ENCODE assay signal across 8 cellular contexts in the genomic region with DNA sequence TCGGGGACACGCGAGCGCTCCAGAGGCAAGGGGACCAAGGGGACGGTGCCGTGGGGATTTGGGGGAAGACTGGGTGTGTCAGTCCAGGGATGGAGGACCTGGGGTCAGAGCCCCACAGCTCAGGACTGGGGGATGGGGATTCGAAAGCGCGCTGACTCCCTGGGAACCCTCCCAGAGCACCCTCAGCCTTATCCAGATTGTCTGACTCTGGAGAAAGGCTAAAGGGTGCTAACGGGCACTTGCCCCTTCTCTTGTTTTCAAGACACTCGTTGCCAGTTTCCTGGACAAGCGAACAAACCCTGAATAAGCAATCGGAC. TPM values are rescaled to one million over a fixed set of nuclear protein-coding genes. Genes with fewer than 3 reads are reported as not detected.
DNase-seq lines count a peak whose midpoint lies in the region; ATAC-seq and TF ChIP-seq lines count a peak whose summit lies in the region.

No MANE protein-coding gene starts in this region.

- DNase-seq in NCI-H146 (lab: John Stamatoyannopoulos, UW) (peak; percentile 20), NCI-H146 treated with DMSO at 0.1 percent for 48 hours (lab: John Stamatoyannopoulos, UW; ENCODE audit: unreplicated experiment) (no peak), mucosa of gallbladder (ENCODE audit: low spot score) (no peak), cerebellar nuclear complex (lab: John Stamatoyannopoulos, UW) (no peak)
- no peak for DNase-seq in activated CD8-positive, alpha-beta T cell treated with anti-CD3 and anti-CD28 coated beads for 36 hours

- H3K36me3 Mint-ChIP-seq in activated CD8-positive, alpha-beta T cell treated with anti-CD3 and anti-CD28 coated beads for 36 hours (ENCODE audit: low read depth), result peaks cover 6% of the 10 kb centered on the region

- peak overlapping the region; percentile 98 for H3K27ac Mint-ChIP-seq in activated CD8-positive, alpha-beta T cell treated with anti-CD3 and anti-CD28 coated beads for 36 hours

- H3K4me3 ChIP-seq in iPS-15b (ENCODE audit: low read depth, low read length), result peak overlapping the region; percentile 76
- peak overlapping the region; percentile 70 to 82 (median 76) for H3K4me3 ChIP-seq in subcutaneous abdominal adipose tissue (ENCODE audit: low read depth in 1 of 5, low read length in 5 of 5)

- POLR2A ChIA-PET in activated CD8-positive, alpha-beta T cell treated with anti-CD3 and anti-CD28 coated beads for 36 hours (lab: Charles Lee), result interaction anchor here (0.7 to 4.0 kb wide), 11 partner anchors 8 to 149 kb away, joined by 3 to 39 read pairs (median 4); no protein-coding TSS in a partner anchor

- peaks cover 10% of the 10 kb centered on the region for H3K4me1 ChIP-seq in iPS-15b (ENCODE audit: control insufficient read depth, insufficient read depth, low read length)
- peaks cover 0 to 21% (median 14%) of the 10 kb centered on the region in 5 donors for H3K4me1 ChIP-seq in subcutaneous abdominal adipose tissue (ENCODE audit: control insufficient read depth in 5 of 5, insufficient read depth in 5 of 5, low read length in 5 of 5)

- H3K4me3 Mint-ChIP-seq in activated CD8-positive, alpha-beta T cell treated with anti-CD3 and anti-CD28 coated beads for 36 hours, result peak overlapping the region; percentile 99

- H3K9me3 ChIP-seq in iPS-15b (ENCODE audit: control insufficient read depth, insufficient read depth, low read length) (no peaks in the 10 kb centered on the region), subcutaneous abdominal adipose tissue (ENCODE audit: control insufficient read depth in 5 of 5, low read length in 5 of 5) (peaks cover 0 to 8% (median 0%) of the 10 kb centered on the region in 5 donors)

- H3K4me1 Mint-ChIP-seq in activated CD8-positive, alpha-beta T cell treated with anti-CD3 and anti-CD28 coated beads for 36 hours (ENCODE audit: low read depth), result peaks cover 26% of the 10 kb centered on the region

- no peak for TF ChIP-seq CTCF in activated CD8-positive, alpha-beta T cell treated with anti-CD3 and anti-CD28 coated beads for 36 hours (IDR thresholded peaks at IDR 0.05)

- intact Hi-C loops in activated CD8-positive, alpha-beta T cell treated with anti-CD3 and anti-CD28 coated beads for 36 hours (cut with micrococcal nuclease), result loop anchor here (5.0 kb wide), 1 partner anchor 41 kb away; no protein-coding TSS in a partner anchor

- peak; percentile 5 for ATAC-seq in HG03025 (IDR thresholded peaks at IDR 0.05; ENCODE audit: low FRiP score, unreplicated experiment)
- peak; percentile 3 for ATAC-seq in activated CD8-positive, alpha-beta T cell treated with anti-CD3 and anti-CD28 coated beads for 36 hours

- H3K9me3 Mint-ChIP-seq in activated CD8-positive, alpha-beta T cell treated with anti-CD3 and anti-CD28 coated beads for 36 hours, result no peaks in the 10 kb centered on the region

- H3K36me3 ChIP-seq in iPS-15b (ENCODE audit: control insufficient read depth, insufficient read depth, low read length) (no peaks in the 10 kb centered on the region), subcutaneous abdominal adipose tissue (ENCODE audit: control insufficient read depth in 5 of 5, insufficient read depth in 5 of 5, low read length in 5 of 5) (no peaks in the 10 kb centered on the region)

- H3K9ac ChIP-seq in iPS-15b (ENCODE audit: low read depth, low read length) (peak overlapping the region; percentile 37), subcutaneous abdominal adipose tissue (ENCODE audit: low read length in 5 of 5) (peak overlapping the region; percentile 52 to 80 (median 74))

- no peaks in the 10 kb centered on the region for H3K27me3 Mint-ChIP-seq in activated CD8-positive, alpha-beta T cell treated with anti-CD3 and anti-CD28 coated beads for 36 hours

- peaks cover 18% of the 10 kb centered on the region for H3K27me3 ChIP-seq in iPS-15b (ENCODE audit: control insufficient read depth, insufficient read depth, low read length)
- H3K27me3 ChIP-seq in subcutaneous abdominal adipose tissue (ENCODE audit: control insufficient read depth in 5 of 5, insufficient read depth in 4 of 5, low read length in 5 of 5), result peaks cover 0 to 8% (median 7%) of the 10 kb centered on the region in 5 donors

- CTCF ChIA-PET in activated CD8-positive, alpha-beta T cell treated with anti-CD3 and anti-CD28 coated beads for 36 hours (lab: Charles Lee), result interaction anchor here (0.9 to 1.6 kb wide), 4 partner anchors 33 to 105 kb away, joined by 3 to 9 read pairs (median 4); no protein-coding TSS in a partner anchor

- H3K27ac ChIP-seq in subcutaneous abdominal adipose tissue (ENCODE audit: low read depth, low read length), result peak overlapping the region; percentile 81

RNA-seq across cellular contexts. Expression of gene DOCK11, which starts 1.1 kb away (rescaled TPM):
- total RNA-seq in activated CD8-positive, alpha-beta T cell treated with anti-CD3 and anti-CD28 coated beads for 36 hours, result 10 to 100 TPM; 45.1 to 49.5 TPM
- 16.3 TPM for total RNA-seq in mucosa of gallbladder
